8 cellular contexts compared by ENCODE assay signal in genomic region chr5:174793684-174794328, GRCh38.
DNase-seq lines count a peak whose midpoint lies in the region; ATAC-seq and TF ChIP-seq lines count a peak whose summit lies in the region.

No MANE protein-coding gene starts in this region.

- TF ChIP-seq CTCF in 22Rv1 (IDR thresholded peaks at IDR 0.05) (peak; percentile 97), GM12864 (IDR thresholded peaks at IDR 0.05; ENCODE audit: low read depth, low read length, missing control alignments) (peak; percentile 88), parathyroid adenoma (IDR thresholded peaks at IDR 0.05) (peak; percentile 92), vagina (IDR thresholded peaks at IDR 0.05) (peak; percentile 16 to 76 (median 52))

- ATAC-seq in HG03342 (IDR thresholded peaks at IDR 0.05; ENCODE audit: unreplicated experiment), result peak; percentile 87

- H3K27me3 ChIP-seq in parathyroid adenoma (ENCODE audit: control insufficient read depth, insufficient read depth, low read length) (no peaks in the 10 kb centered on the region), vagina (no peaks in the 10 kb centered on the region)

- peak overlapping the region; percentile 66 for H2AFZ ChIP-seq in parathyroid adenoma

- H3K9me3 ChIP-seq in parathyroid adenoma (ENCODE audit: control insufficient read depth, low read length) (no peaks in the 10 kb centered on the region), vagina (no peaks in the 10 kb centered on the region)

- H3K4me1 ChIP-seq in parathyroid adenoma (peaks cover 6% of the 10 kb centered on the region), vagina (no peaks in the 10 kb centered on the region)

- H3K9ac ChIP-seq in parathyroid adenoma, result no peak overlapping the region

- no peak overlapping the region for H3K4me3 ChIP-seq in GM12864 (ENCODE audit: low read depth, low read length)
- no peak overlapping the region for H3K4me3 ChIP-seq in parathyroid adenoma (ENCODE audit: low read depth, low read length)
- H3K4me3 ChIP-seq in vagina, result no peak overlapping the region

- no peak for TF ChIP-seq POLR2A in vagina (IDR thresholded peaks at IDR 0.05)

- H3K27ac ChIP-seq in 22Rv1, result no peak overlapping the region
- no peak overlapping the region for H3K27ac ChIP-seq in parathyroid adenoma
- H3K27ac ChIP-seq in vagina, result no peak overlapping the region

- DNase-seq in GM12864 (ENCODE audit: low read depth), result no peak
- peak; percentile 57 for DNase-seq in RPMI7951 (ENCODE audit: low read depth)
- peak; percentile 51 for DNase-seq in activated naive CD4-positive, alpha-beta T cell treated with Interleukin-2 at 50 U/mL for 16 hours
- DNase-seq in glomerular visceral epithelial cell (ENCODE audit: extremely low spot score), result peak; percentile 41
- DNase-seq in vagina (ENCODE audit: extremely low spot score in 2 of 2), result no peak

- no peaks in the 10 kb centered on the region for H3K79me2 ChIP-seq in parathyroid adenoma

- no peaks in the 10 kb centered on the region for H3K36me3 ChIP-seq in parathyroid adenoma (ENCODE audit: control insufficient read depth, insufficient read depth, low read length)
- H3K36me3 ChIP-seq in vagina, result no peaks in the 10 kb centered on the region

- H3K4me2 ChIP-seq in parathyroid adenoma (ENCODE audit: low read length), result no peak overlapping the region

- intact Hi-C loops in vagina (cut with DNase I), result loop anchor here (5.0 kb wide), 1 partner anchor 377 kb away; no protein-coding TSS in a partner anchor

Comparison
In these comparisons a context has a peak if more than half of its experiments do, and no peak if none do; other contexts are left out.
1. DNase-seq: peak in RPMI7951 (single experiment), activated naive CD4-positive, alpha-beta T cell treated with Interleukin-2 at 50 U/mL for 16 hours (single experiment) and glomerular visceral epithelial cell (single experiment); none in GM12864 (single experiment) and vagina (0 of 2).
2. Peak in every context shown above with its lines, with median percentiles within 50 percentile points of each other: CTCF ChIP-seq.